Comparison of ENCODE assay signal across 8 cellular contexts in the genomic region with DNA sequence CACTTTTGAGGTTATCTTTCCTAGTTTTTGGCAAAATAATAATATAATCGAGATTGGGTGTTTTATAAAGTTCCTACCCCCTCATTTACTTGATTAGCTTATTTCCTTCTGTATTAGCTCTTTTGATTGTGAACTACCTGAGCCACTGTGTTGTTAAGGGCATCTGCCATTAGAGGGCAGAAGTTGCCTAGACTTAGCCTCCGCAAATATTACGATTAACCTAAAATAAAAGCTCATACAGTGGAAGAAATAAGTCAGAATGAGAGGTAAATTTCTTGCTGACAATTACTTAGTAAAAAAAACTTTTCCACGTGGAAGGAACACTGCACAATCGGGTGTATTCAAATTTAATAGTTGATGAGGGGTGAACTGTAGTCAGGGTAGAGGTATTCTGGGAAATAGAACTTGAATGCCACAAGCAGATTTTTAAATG. TPM values are rescaled to one million over a fixed set of nuclear protein-coding genes. Genes with fewer than 3 reads are reported as not detected.
A peak's percentile ranks its signal among the peaks of the same experiment; 100 is the strongest.
DNase-seq lines count a peak whose midpoint lies in the region; ATAC-seq and TF ChIP-seq lines count a peak whose summit lies in the region.

No MANE protein-coding gene starts in this region.

- H3K9me2 ChIP-seq in MM.1S (replicated peaks; ENCODE audit: insufficient read depth, low read length), result no peaks in the 10 kb centered on the region

- peaks cover 33% of the 10 kb centered on the region for H3K36me3 ChIP-seq in MM.1S (replicated peaks; ENCODE audit: insufficient read depth, low read length)
- H3K36me3 ChIP-seq in testis (ENCODE audit: low read depth, missing control alignments), result no peaks in the 10 kb centered on the region

- H3F3A ChIP-seq in MM.1S (ENCODE audit: insufficient read depth, low read length), result peaks cover 43% of the 10 kb centered on the region

- no peak overlapping the region for H2AFZ ChIP-seq in MM.1S (ENCODE audit: low read length)

- H3K9me3 Mint-ChIP-seq in T-helper 1 cell treated with Interleukin-12 subunit alpha and Interleukin-12 subunit beta and Interleukin-4 antibody, amounts not matched to agents 30 μg/mL and 1 μg/mL, for 36 hours, result no peaks in the 10 kb centered on the region
- H3K9me3 Mint-ChIP-seq in memory B cell, result no peaks in the 10 kb centered on the region

- H3K4me3 ChIP-seq in MM.1S (ENCODE audit: low read length) (peak overlapping the region; percentile 81), coronary artery (peak overlapping the region; percentile 81), testis (peak overlapping the region; percentile 73 to 95)

- H3K27ac Mint-ChIP-seq in T-helper 1 cell treated with Interleukin-12 subunit alpha and Interleukin-12 subunit beta and Interleukin-4 antibody, amounts not matched to agents 30 μg/mL and 1 μg/mL, for 36 hours, result peak overlapping the region; percentile 63
- H3K27ac Mint-ChIP-seq in memory B cell, result peak overlapping the region; percentile 99

- no peak overlapping the region for H3K27ac ChIP-seq in MM.1S (ENCODE audit: low read length)
- H3K27ac ChIP-seq in coronary artery, result peak overlapping the region in 1 of 2 donors; percentile 97
- H3K27ac ChIP-seq in testis, result peak overlapping the region in 1 of 2 donors; percentile 100

- H3K9me3 ChIP-seq in MM.1S (replicated peaks; ENCODE audit: insufficient read depth, low read length) (no peaks in the 10 kb centered on the region), testis (no peaks in the 10 kb centered on the region)

- WGBS in testis, 2 donors, result 0 to 1% methylated on average over 5 of the region's 5 CpGs

- peak; percentile 9 for ATAC-seq in memory B cell (ENCODE audit: low read depth)

- H3K27me3 ChIP-seq in MM.1S (replicated peaks; ENCODE audit: insufficient read depth, low read length), result no peaks in the 10 kb centered on the region
- no peaks in the 10 kb centered on the region for H3K27me3 ChIP-seq in testis

- H3K4me1 Mint-ChIP-seq in T-helper 1 cell treated with Interleukin-12 subunit alpha and Interleukin-12 subunit beta and Interleukin-4 antibody, amounts not matched to agents 30 μg/mL and 1 μg/mL, for 36 hours (ENCODE audit: low read depth), result peaks cover 43% of the 10 kb centered on the region
- peaks cover 37% of the 10 kb centered on the region for H3K4me1 Mint-ChIP-seq in memory B cell

- peak; percentile 46 for DNase-seq in activated naive CD4-positive, alpha-beta T cell treated with Interleukin-2 at 50 U/mL for 16 hours
- DNase-seq in activated naive CD4-positive, alpha-beta T cell (lab: John Stamatoyannopoulos, UW), result no peak
- DNase-seq in MM.1S (peak; percentile 77), coronary artery (ENCODE audit: low spot score) (no peak), memory B cell (ENCODE audit: low spot score in 2 of 2) (peak in 1 of 2 donors; percentile 50), testis (peak; percentile 65), GOT3 (lab: John Stamatoyannopoulos, UW) (no peak)

- H4K20me1 ChIP-seq in MM.1S (ENCODE audit: insufficient read depth, low read length), result peaks cover 53% of the 10 kb centered on the region

- TF ChIP-seq CTCF in MM.1S (IDR thresholded peaks at IDR 0.05; ENCODE audit: low read length) (peak; percentile 83), coronary artery (IDR thresholded peaks at IDR 0.05) (no peak), testis (IDR thresholded peaks at IDR 0.05) (peak in 2 of 3 experiments; percentile 41 to 60)

- H3K27me3 Mint-ChIP-seq in T-helper 1 cell treated with Interleukin-12 subunit alpha and Interleukin-12 subunit beta and Interleukin-4 antibody, amounts not matched to agents 30 μg/mL and 1 μg/mL, for 36 hours (ENCODE audit: low read depth), result no peaks in the 10 kb centered on the region
- no peaks in the 10 kb centered on the region for H3K27me3 Mint-ChIP-seq in memory B cell

- peaks cover 49% of the 10 kb centered on the region for H3K36me3 Mint-ChIP-seq in T-helper 1 cell treated with Interleukin-12 subunit alpha and Interleukin-12 subunit beta and Interleukin-4 antibody, amounts not matched to agents 30 μg/mL and 1 μg/mL, for 36 hours (ENCODE audit: low read depth)
- peaks cover 22% of the 10 kb centered on the region for H3K36me3 Mint-ChIP-seq in memory B cell

- H3K4me1 ChIP-seq in MM.1S (ENCODE audit: low read length), result peaks cover 20% of the 10 kb centered on the region
- H3K4me1 ChIP-seq in testis, result peaks cover 27% of the 10 kb centered on the region

- peak overlapping the region; percentile 76 for H3K4me3 Mint-ChIP-seq in T-helper 1 cell treated with Interleukin-12 subunit alpha and Interleukin-12 subunit beta and Interleukin-4 antibody, amounts not matched to agents 30 μg/mL and 1 μg/mL, for 36 hours
- H3K4me3 Mint-ChIP-seq in memory B cell, result peak overlapping the region; percentile 83

- peaks cover 81% of the 10 kb centered on the region for H3K79me2 ChIP-seq in MM.1S (ENCODE audit: low read length)

- H3K9ac ChIP-seq in MM.1S (ENCODE audit: low read length), result peak overlapping the region; percentile 17; the same call in 1 of the 2 replicates

- intact Hi-C loops in testis (cut with DNase I; ENCODE audit: low total_unique reads), result loop anchor here (5.0 kb wide), 3 partner anchors 47 to 63 kb away; no protein-coding TSS in a partner anchor

- peak overlapping the region; percentile 61 for H3K4me2 ChIP-seq in MM.1S (ENCODE audit: low read depth, low read length)

- no peak for TF ChIP-seq POLR2A in testis (IDR thresholded peaks at IDR 0.05)

RNA-seq across cellular contexts. Expression of gene H3-3A, which starts 2.3 kb away (rescaled TPM):
- total RNA-seq in testis, result 100 to 1,000 TPM; 272 to 367 TPM
- polyA plus RNA-seq in testis (ENCODE audit: insufficient read depth, low read depth, low replicate concordance), result 439 TPM

Comparison
In these comparisons a context has a peak if more than half of its experiments do, and no peak if none do; other contexts are left out.
1. DNase-seq: peak in activated naive CD4-positive, alpha-beta T cell treated with Interleukin-2 at 50 U/mL for 16 hours (single experiment), MM.1S (single experiment) and testis (single experiment); none in activated naive CD4-positive, alpha-beta T cell (0 of 4), coronary artery (single experiment) and GOT3 (single experiment).
2. Peak in every context shown above with its lines, with median percentiles within 50 percentile points of each other: H3K4me3 ChIP-seq.